In genomic region chr2:3305952-3306351, GRCh38 we compare ENCODE assay signal across 1 cellular context.
TF ChIP-seq lines count a peak whose summit lies in the region.

No MANE protein-coding gene starts in this region.

TF ChIP-seq in liver, 16 proteins besides CTCF, POLR2A, EP300 and RAD21:
- TF ChIP-seq YY1 (IDR thresholded peaks at IDR 0.05): no peak
- peak in 1 of 2 donors; percentile 50 for TF ChIP-seq RXRA (IDR thresholded peaks at IDR 0.05)
- TF ChIP-seq MAX (IDR thresholded peaks at IDR 0.05): no peak
- no peak for TF ChIP-seq FOXA1 (IDR thresholded peaks at IDR 0.05)
- no peak for TF ChIP-seq ZBTB33 (IDR thresholded peaks at IDR 0.05)
- no peak for TF ChIP-seq GABPA (IDR thresholded peaks at IDR 0.05 in 1 of 2, conservative IDR thresholded peaks at IDR 0.05 in 1 of 2)
- no peak for TF ChIP-seq JUND (IDR thresholded peaks at IDR 0.05)
- peak in 1 of 2 donors; percentile 53 for TF ChIP-seq HNF4A (conservative IDR thresholded peaks at IDR 0.05)
- TF ChIP-seq NR2F2 (IDR thresholded peaks at IDR 0.05): no peak
- TF ChIP-seq FOXA2 (IDR thresholded peaks at IDR 0.05): peak; percentile 30
- no peak for TF ChIP-seq EGR1 (IDR thresholded peaks at IDR 0.05; ENCODE audit: low read depth in 2 of 2)
- TF ChIP-seq SP1 (IDR thresholded peaks at IDR 0.05): peak; percentile 9
- no peak for TF ChIP-seq TAF1 (conservative IDR thresholded peaks at IDR 0.05)
- TF ChIP-seq REST (IDR thresholded peaks at IDR 0.05): no peak
- no peak for TF ChIP-seq HNF4G (IDR thresholded peaks at IDR 0.05)
- no peak for TF ChIP-seq ATF3 (IDR thresholded peaks at IDR 0.05)
